1 cellular context compared by ENCODE assay signal in genomic region chr18:3604626-3605408, GRCh38.
A peak's percentile ranks its signal among the peaks of the same experiment; 100 is the strongest.
TF ChIP-seq lines count a peak whose summit lies in the region.

No MANE protein-coding gene starts in this region.

TF ChIP-seq in HepG2, 621 proteins besides CTCF, POLR2A, EP300 and RAD21 (continued from another document and continues in another):
- TF ChIP-seq NCOA5 (CRISPR knock-in tag; IDR thresholded peaks at IDR 0.05) (no peak), U2AF1 (optimal IDR thresholded peaks at IDR 0.05; ENCODE audit: low read depth, low read length) (no peak), ZNF317 (CRISPR knock-in tag; IDR thresholded peaks at IDR 0.05) (peak; percentile 93), TBX3 (IDR thresholded peaks at IDR 0.05; ENCODE audit: borderline replicate concordance) (no peak), NFAT5 (CRISPR knock-in tag; IDR thresholded peaks at IDR 0.05) (no peak), ZNF281 (CRISPR knock-in tag; IDR thresholded peaks at IDR 0.05; ENCODE audit: borderline replicate concordance) (no peak; the same call in 1 of the 2 replicates), ZNF10 (CRISPR knock-in tag; IDR thresholded peaks at IDR 0.05; ENCODE audit: borderline replicate concordance, low read depth) (no peak), SNAI1 (CRISPR knock-in tag; IDR thresholded peaks at IDR 0.05; ENCODE audit: borderline replicate concordance) (no peak), SIN3B (IDR thresholded peaks at IDR 0.05; ENCODE audit: low read length) (no peak), DBP (CRISPR knock-in tag; IDR thresholded peaks at IDR 0.05; ENCODE audit: not compliant biosample characterization) (no peak), ZBED4 (CRISPR knock-in tag; IDR thresholded peaks at IDR 0.05; ENCODE audit: borderline replicate concordance) (0 out of 2 replicates have a peak, but pooled peaks have one; percentile 2), ZBTB46 (CRISPR knock-in tag; IDR thresholded peaks at IDR 0.05; ENCODE audit: borderline replicate concordance) (no peak), RBAK (CRISPR knock-in tag; IDR thresholded peaks at IDR 0.05) (no peak), ZNF263 (CRISPR knock-in tag; IDR thresholded peaks at IDR 0.05) (no peak), ELF4 (CRISPR knock-in tag; IDR thresholded peaks at IDR 0.05; ENCODE audit: borderline replicate concordance) (no peak), GATAD1 (CRISPR knock-in tag; IDR thresholded peaks at IDR 0.05) (peak; percentile 43; the same call in 1 of the 2 replicates), THRA (CRISPR knock-in tag; IDR thresholded peaks at IDR 0.05; ENCODE audit: borderline replicate concordance) (no peak; the same call in 1 of the 2 replicates), ZZZ3 (CRISPR knock-in tag; IDR thresholded peaks at IDR 0.05; ENCODE audit: borderline replicate concordance) (no peak), SNRNP70 (IDR thresholded peaks at IDR 0.05; ENCODE audit: low read depth, low read length) (no peak), GLMP (CRISPR knock-in tag; IDR thresholded peaks at IDR 0.05; ENCODE audit: borderline replicate concordance) (no peak), ZMAT3 (CRISPR knock-in tag; conservative IDR thresholded peaks at IDR 0.05) (no peak), PBX3 (CRISPR knock-in tag; IDR thresholded peaks at IDR 0.05; ENCODE audit: borderline replicate concordance) (no peak), ZNF503 (CRISPR knock-in tag; IDR thresholded peaks at IDR 0.05) (no peak), YEATS2 (CRISPR knock-in tag; IDR thresholded peaks at IDR 0.05; ENCODE audit: borderline replicate concordance) (no peak), ZNF20 (CRISPR knock-in tag; IDR thresholded peaks at IDR 0.05) (no peak), ARID3A (IDR thresholded peaks at IDR 0.05; ENCODE audit: low read depth, low read length) (no peak; the same call in 1 of the 2 replicates), ZNF816 (CRISPR knock-in tag; IDR thresholded peaks at IDR 0.05; ENCODE audit: borderline replicate concordance) (peak; percentile 76), NFYB (CRISPR knock-in tag; IDR thresholded peaks at IDR 0.05) (no peak), ATM (IDR thresholded peaks at IDR 0.05; ENCODE audit: borderline replicate concordance) (no peak), HNRNPH1 (optimal IDR thresholded peaks at IDR 0.05; ENCODE audit: low read depth, low read length) (no peak)
